9 cellular contexts compared by ENCODE assay signal in the genomic region with DNA sequence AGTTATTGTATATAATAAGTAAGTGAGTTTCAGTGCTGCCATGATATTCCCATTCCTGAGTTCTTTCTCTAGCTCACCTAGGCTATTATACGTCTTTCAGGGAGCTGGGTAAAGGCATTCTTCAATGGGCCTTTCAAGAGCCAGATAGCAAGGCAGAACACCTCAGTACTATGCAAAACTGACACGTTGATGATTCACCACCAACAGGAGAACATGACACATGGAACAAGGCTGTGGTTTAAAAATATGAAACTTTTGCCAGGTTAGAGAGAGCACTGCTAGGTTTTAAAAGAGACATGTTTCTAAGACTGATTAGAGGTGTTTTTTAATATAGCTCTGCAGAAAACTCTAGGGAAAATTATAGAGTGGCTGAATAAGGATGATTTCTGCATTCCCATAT.
DNase-seq lines count a peak whose midpoint lies in the region; ATAC-seq and TF ChIP-seq lines count a peak whose summit lies in the region.
"Had no signal": no experiment of that assay in that cellular context is flagged by ENCODE, and none has a peak within 500 bp of the region (broad histone marks: within the 10 kb centered on the region; RNA-seq: fewer than 3 reads in every experiment).

No MANE protein-coding gene starts in this region.

- peak; percentile 62 for DNase-seq in activated CD4-positive, alpha-beta T cell treated with anti-CD3 and anti-CD28 coated beads for 36 hours
- no peak for DNase-seq in activated CD4-positive, alpha-beta T cell treated with anti-CD3 and anti-CD28 coated beads, Interleukin-2, amount 10 ng/mL, durations not matched to agents 7 days and 5 days
- DNase-seq in mesenchymal stem cell, result peak; percentile 48
- DNase-seq in CD8-positive, alpha-beta memory T cell, result no peak
- DNase-seq in ecto neural progenitor cell (ENCODE audit: low spot score), result no peak
- no peak for DNase-seq in upper lobe of left lung
- DNase-seq: left cardiac atrium had no signal

- no peak overlapping the region for H3K9ac ChIP-seq in mesenchymal stem cell (ENCODE audit: low read length)

- H2BK5ac ChIP-seq in mesenchymal stem cell (ENCODE audit: low read depth, low read length, poor library complexity, severe bottlenecking), result no peak overlapping the region

- WGBS in mesenchymal stem cell, result 29% methylated on average over 2 of the region's 2 CpGs
- WGBS in upper lobe of left lung, 2 donors, result 68 to 79% methylated on average over 2 of the region's 2 CpGs

- H3K4me1 ChIP-seq in mesenchymal stem cell (ENCODE audit: control insufficient read depth, insufficient read depth, low read depth, low read length) (peaks cover 8% of the 10 kb centered on the region), upper lobe of left lung (no peaks in the 10 kb centered on the region)
- peaks cover 9% of the 10 kb centered on the region for H3K4me1 ChIP-seq in CD8-positive, alpha-beta memory T cell (ENCODE audit: insufficient read depth, low read length)

- H3K27me3 ChIP-seq in mesenchymal stem cell (ENCODE audit: control insufficient read depth in 1 of 2, insufficient read depth in 1 of 2, low read length in 2 of 2) (no peaks in the 10 kb centered on the region), upper lobe of left lung (no peaks in the 10 kb centered on the region)
- H3K27me3 ChIP-seq in CD8-positive, alpha-beta memory T cell (ENCODE audit: insufficient read depth, low read length, poor library complexity, severe bottlenecking), result no peaks in the 10 kb centered on the region

- H3K4ac ChIP-seq in mesenchymal stem cell (ENCODE audit: low read depth in 1 of 2, low read length in 2 of 2), result no peak overlapping the region

- no peak for TF ChIP-seq CTCF in upper lobe of left lung (IDR thresholded peaks at IDR 0.05)

- no peak overlapping the region for H2BK120ac ChIP-seq in mesenchymal stem cell (ENCODE audit: low read depth, low read length)

- H4K91ac ChIP-seq in mesenchymal stem cell (ENCODE audit: low read length), result no peak overlapping the region

- H2AK5ac ChIP-seq in mesenchymal stem cell (ENCODE audit: low read length, severe bottlenecking), result no peak overlapping the region

- no peak for TF ChIP-seq EP300 in upper lobe of left lung (IDR thresholded peaks at IDR 0.05)

- intact Hi-C loops in activated CD4-positive, alpha-beta T cell treated with anti-CD3 and anti-CD28 coated beads for 36 hours (cut with DNase I, micrococcal nuclease), result loop anchor here (1.0 to 5.0 kb wide), 8 partner anchors 20 to 340 kb away; a partner anchor contains a TSS

- no peak overlapping the region for H2BK12ac ChIP-seq in mesenchymal stem cell (ENCODE audit: low read length in 2 of 2)

- H3K27me3 Mint-ChIP-seq in activated CD4-positive, alpha-beta T cell treated with anti-CD3 and anti-CD28 coated beads for 36 hours, result peaks cover 2% of the 10 kb centered on the region
- H3K27me3 Mint-ChIP-seq in activated CD4-positive, alpha-beta T cell treated with anti-CD3 and anti-CD28 coated beads, Interleukin-2, amount 10 ng/mL, durations not matched to agents 7 days and 5 days, result peaks cover 3% of the 10 kb centered on the region
- no peaks in the 10 kb centered on the region for H3K27me3 Mint-ChIP-seq in CD8-positive, alpha-beta memory T cell

- POLR2A ChIA-PET in activated CD4-positive, alpha-beta T cell treated with anti-CD3 and anti-CD28 coated beads for 36 hours (lab: Charles Lee), result interaction anchor here (1.3 kb wide), 1 partner anchor 77 kb away, joined by 5 read pairs; no protein-coding TSS in a partner anchor
- POLR2A ChIA-PET in activated CD4-positive, alpha-beta T cell treated with anti-CD3 and anti-CD28 coated beads, Interleukin-2, amount 10 ng/mL, durations not matched to agents 7 days and 5 days (lab: Charles Lee), result no interaction called here
- POLR2A ChIA-PET in CD8-positive, alpha-beta memory T cell (lab: Charles Lee), result no interaction called here

- H3K23ac ChIP-seq in mesenchymal stem cell (ENCODE audit: low read length in 2 of 2), result no peak overlapping the region

- no peak overlapping the region for H3K18ac ChIP-seq in mesenchymal stem cell (ENCODE audit: low read depth in 1 of 2, low read length in 2 of 2)

- TF ChIP-seq POLR2A in upper lobe of left lung (IDR thresholded peaks at IDR 0.05), result no peak

- no peak overlapping the region for H3K14ac ChIP-seq in mesenchymal stem cell (ENCODE audit: low read length in 2 of 2)

- H3K9me3 Mint-ChIP-seq in activated CD4-positive, alpha-beta T cell treated with anti-CD3 and anti-CD28 coated beads for 36 hours (ENCODE audit: low read depth), result peaks cover 2% of the 10 kb centered on the region
- H3K9me3 Mint-ChIP-seq in activated CD4-positive, alpha-beta T cell treated with anti-CD3 and anti-CD28 coated beads, Interleukin-2, amount 10 ng/mL, durations not matched to agents 7 days and 5 days, result peaks cover 7% of the 10 kb centered on the region
- peaks cover 0 to 1% (median 0%) of the 10 kb centered on the region in 5 donors for H3K9me3 Mint-ChIP-seq in CD8-positive, alpha-beta memory T cell

- peaks cover 34% of the 10 kb centered on the region for H3K4me1 Mint-ChIP-seq in activated CD4-positive, alpha-beta T cell treated with anti-CD3 and anti-CD28 coated beads for 36 hours
- peaks cover 24% of the 10 kb centered on the region for H3K4me1 Mint-ChIP-seq in activated CD4-positive, alpha-beta T cell treated with anti-CD3 and anti-CD28 coated beads, Interleukin-2, amount 10 ng/mL, durations not matched to agents 7 days and 5 days
- peaks cover 20 to 24% (median 23%) of the 10 kb centered on the region in 3 donors for H3K4me1 Mint-ChIP-seq in CD8-positive, alpha-beta memory T cell

- H3K36me3 ChIP-seq in mesenchymal stem cell (ENCODE audit: control insufficient read depth in 1 of 2, insufficient read depth in 2 of 2, low read depth in 1 of 2, low read length in 2 of 2), result no peaks in the 10 kb centered on the region
- H3K36me3 ChIP-seq in CD8-positive, alpha-beta memory T cell (ENCODE audit: insufficient read depth, low read length), result no peaks in the 10 kb centered on the region
- no peaks in the 10 kb centered on the region for H3K36me3 ChIP-seq in upper lobe of left lung

- no peak overlapping the region for H3K27ac Mint-ChIP-seq in activated CD4-positive, alpha-beta T cell treated with anti-CD3 and anti-CD28 coated beads for 36 hours
- H3K27ac Mint-ChIP-seq in activated CD4-positive, alpha-beta T cell treated with anti-CD3 and anti-CD28 coated beads, Interleukin-2, amount 10 ng/mL, durations not matched to agents 7 days and 5 days, result no peak overlapping the region
- H3K27ac Mint-ChIP-seq in CD8-positive, alpha-beta memory T cell, result no peak overlapping the region

- CTCF ChIA-PET in activated CD4-positive, alpha-beta T cell treated with anti-CD3 and anti-CD28 coated beads for 36 hours (lab: Charles Lee), result interaction anchor here (0.6 to 1.5 kb wide), 8 partner anchors 15 to 362 kb away, joined by 3 to 5 read pairs (median 4); a partner anchor contains a TSS
- CTCF ChIA-PET in activated CD4-positive, alpha-beta T cell treated with anti-CD3 and anti-CD28 coated beads, Interleukin-2, amount 10 ng/mL, durations not matched to agents 7 days and 5 days (lab: Charles Lee), result interaction anchor here (0.6 to 1.0 kb wide), 3 partner anchors 16 to 353 kb away, joined by 3 to 4 read pairs (median 3); no protein-coding TSS in a partner anchor
- CTCF ChIA-PET in CD8-positive, alpha-beta memory T cell (lab: Charles Lee), result no interaction called here

- no peak overlapping the region for H2BK15ac ChIP-seq in mesenchymal stem cell (ENCODE audit: low read depth, poor library complexity, severe bottlenecking)

- H3K9me3 ChIP-seq in mesenchymal stem cell (ENCODE audit: control insufficient read depth, low read length), result no peaks in the 10 kb centered on the region
- H3K9me3 ChIP-seq in CD8-positive, alpha-beta memory T cell (ENCODE audit: low read length), result no peaks in the 10 kb centered on the region
- peaks cover 0 to 5% (median 0%) of the 10 kb centered on the region in 4 donors for H3K9me3 ChIP-seq in upper lobe of left lung

- no peak overlapping the region for H3K4me3 Mint-ChIP-seq in activated CD4-positive, alpha-beta T cell treated with anti-CD3 and anti-CD28 coated beads for 36 hours
- no peak overlapping the region for H3K4me3 Mint-ChIP-seq in activated CD4-positive, alpha-beta T cell treated with anti-CD3 and anti-CD28 coated beads, Interleukin-2, amount 10 ng/mL, durations not matched to agents 7 days and 5 days
- H3K4me3 Mint-ChIP-seq in CD8-positive, alpha-beta memory T cell, result no peak overlapping the region

- no peak overlapping the region for H3K4me2 ChIP-seq in mesenchymal stem cell (ENCODE audit: low read length, poor library complexity, severe bottlenecking)

- no peak overlapping the region for H2AFZ ChIP-seq in mesenchymal stem cell (ENCODE audit: low read depth, low read length)

- H3K36me3 Mint-ChIP-seq in activated CD4-positive, alpha-beta T cell treated with anti-CD3 and anti-CD28 coated beads for 36 hours (ENCODE audit: low read depth), result no peaks in the 10 kb centered on the region
- peaks cover 9% of the 10 kb centered on the region for H3K36me3 Mint-ChIP-seq in activated CD4-positive, alpha-beta T cell treated with anti-CD3 and anti-CD28 coated beads, Interleukin-2, amount 10 ng/mL, durations not matched to agents 7 days and 5 days (ENCODE audit: low read depth)
- no peaks in the 10 kb centered on the region for H3K36me3 Mint-ChIP-seq in CD8-positive, alpha-beta memory T cell

- peak overlapping the region; percentile 24 for H3K27ac ChIP-seq in mesenchymal stem cell (ENCODE audit: low read length, poor library complexity, severe bottlenecking)
- H3K27ac ChIP-seq in CD8-positive, alpha-beta memory T cell (ENCODE audit: low read depth, low read length), result no peak overlapping the region
- no peak overlapping the region for H3K27ac ChIP-seq in upper lobe of left lung

- no peaks in the 10 kb centered on the region for H3K79me1 ChIP-seq in mesenchymal stem cell (replicated peaks; ENCODE audit: low read length, poor library complexity, severe bottlenecking)

- no peak overlapping the region for H4K8ac ChIP-seq in mesenchymal stem cell (ENCODE audit: low read length)

- H3K4me3 ChIP-seq in mesenchymal stem cell (ENCODE audit: insufficient read depth in 1 of 2, low read depth in 1 of 2, low read length in 2 of 2), result no peak overlapping the region
- H3K4me3 ChIP-seq in CD8-positive, alpha-beta memory T cell (ENCODE audit: low read length), result no peak overlapping the region
- H3K4me3 ChIP-seq in upper lobe of left lung, result no peak overlapping the region

- peak; percentile 92 for ATAC-seq in activated CD4-positive, alpha-beta T cell treated with anti-CD3 and anti-CD28 coated beads for 36 hours
- ATAC-seq in HG02884 (IDR thresholded peaks at IDR 0.05; ENCODE audit: unreplicated experiment) (peak; percentile 71), SK-N-SH treated with all-trans-retinoic acid at 6 μM for 48 hours (peak; percentile 78; the same call in 2 of the 3 replicates), upper lobe of left lung (ENCODE audit: low FRiP score in 2 of 2) (no peak)

TF ChIP-seq in SK-N-SH treated with all-trans-retinoic acid at 6 μM for 48 hours, 23 proteins besides CTCF, POLR2A, EP300 and RAD21 (continues in another document):
- TF ChIP-seq ZNF70 (CRISPR knock-in tag; IDR thresholded peaks at IDR 0.05) (no peak), ARNTL (CRISPR knock-in tag; IDR thresholded peaks at IDR 0.05; ENCODE audit: borderline replicate concordance, low read depth) (no peak), ZFP30 (CRISPR knock-in tag; IDR thresholded peaks at IDR 0.05) (no peak), RARB (CRISPR knock-in tag; IDR thresholded peaks at IDR 0.05) (no peak), SNAI2 (CRISPR knock-in tag; IDR thresholded peaks at IDR 0.05) (no peak), ISL1 (CRISPR knock-in tag; IDR thresholded peaks at IDR 0.05) (no peak)

Comparison
In these comparisons a context has a peak if more than half of its experiments do, and no peak if none do; other contexts are left out.
1. DNase-seq: peak in activated CD4-positive, alpha-beta T cell treated with anti-CD3 and anti-CD28 coated beads for 36 hours (single experiment) and mesenchymal stem cell (single experiment); none in activated CD4-positive, alpha-beta T cell treated with anti-CD3 and anti-CD28 coated beads, Interleukin-2, amount 10 ng/mL, durations not matched to agents 7 days and 5 days (single experiment), CD8-positive, alpha-beta memory T cell (0 of 5), ecto neural progenitor cell (single experiment) and upper lobe of left lung (0 of 2).
2. ATAC-seq: peak in activated CD4-positive, alpha-beta T cell treated with anti-CD3 and anti-CD28 coated beads for 36 hours (single experiment), HG02884 (single experiment) and SK-N-SH treated with all-trans-retinoic acid at 6 μM for 48 hours (single experiment); none in upper lobe of left lung (0 of 2).